1 cellular context compared by ENCODE assay signal in genomic region chr12:51083140-51083833, GRCh38.
TF ChIP-seq lines count a peak whose summit lies in the region.

Gene CSRNP2, minus strand, starts transcription at chr12:51083596. Its CDS starts 7,035 bp downstream, at chr12:51076561.

TF ChIP-seq in SK-N-SH, 30 proteins besides CTCF, POLR2A, EP300 and RAD21 (continued from another document):
- no peak for TF ChIP-seq USF2 (IDR thresholded peaks at IDR 0.05; ENCODE audit: borderline replicate concordance, low read depth, low read length)
- peak; percentile 98 for TF ChIP-seq TAF1 (IDR thresholded peaks at IDR 0.05; ENCODE audit: borderline replicate concordance, low read depth, low read length)
- no peak for TF ChIP-seq TEAD4 (IDR thresholded peaks at IDR 0.05; ENCODE audit: borderline replicate concordance, insufficient read depth)
- no peak for TF ChIP-seq PBX3 (IDR thresholded peaks at IDR 0.05)
- TF ChIP-seq NRF1 (IDR thresholded peaks at IDR 0.05; ENCODE audit: low read depth, low read length), result no peak
- peak; percentile 61; the same call in 1 of the 2 replicates for TF ChIP-seq GABPA (IDR thresholded peaks at IDR 0.05; ENCODE audit: low read depth)
- TF ChIP-seq MAX (IDR thresholded peaks at IDR 0.05; ENCODE audit: low read depth), result peak; percentile 44
TF ChIP-seq in SK-N-SH: peak in this region for 9.
